ENCODE assay signal across 8 cellular contexts in genomic region chr6:31541658-31542521, GRCh38. TPM values are rescaled to one million over a fixed set of nuclear protein-coding genes. Genes with fewer than 3 reads are reported as not detected.
A peak's percentile ranks its signal among the peaks of the same experiment; 100 is the strongest.
DNase-seq lines count a peak whose midpoint lies in the region; ATAC-seq and TF ChIP-seq lines count a peak whose summit lies in the region.

Gene DDX39B, minus strand, starts transcription at chr6:31542003. Its CDS starts 1,471 bp downstream, at chr6:31540532.

- CTCF ChIA-PET in activated CD4-positive, alpha-beta T cell treated with anti-CD3 and anti-CD28 coated beads, Interleukin-2, amount 10 ng/mL, durations not matched to agents 7 days and 5 days (lab: Charles Lee): interaction anchor here (0.8 to 23.4 kb wide), 18 partner anchors 9 to 412 kb away, joined by 3 to 497 read pairs (median 4); partner anchors contain the start of genes LTB, MCCD1, MICB and NCR3

- no peaks in the 10 kb centered on the region for H3K9me3 Mint-ChIP-seq in activated CD4-positive, alpha-beta T cell treated with anti-CD3 and anti-CD28 coated beads, Interleukin-2, amount 10 ng/mL, durations not matched to agents 7 days and 5 days

- DNase-seq in BE2C (peak; percentile 96), NCI-H526 treated with DMSO at 0.1 percent for 48 hours (lab: John Stamatoyannopoulos, UW) (peak; percentile 95), coronary artery (ENCODE audit: low spot score) (peak; percentile 96), left kidney (ENCODE audit: low read depth, low spot score) (peak; percentile 99)
- peak; percentile 96 for DNase-seq in activated CD4-positive, alpha-beta T cell treated with anti-CD3 and anti-CD28 coated beads, Interleukin-2, amount 10 ng/mL, durations not matched to agents 7 days and 5 days
- DNase-seq in stimulated activated CD4-positive, alpha-beta T cell treated with anti-CD3 and anti-CD28 coated beads, Interleukin-1b, Interleukin-23, amount 100 ng/mL, for 48 hours: peak; percentile 95

- peak within 1 kb of the TSS; percentile 91 to 96 for H3K27ac ChIP-seq in coronary artery

- H3K4me1 ChIP-seq in BE2C: no peaks in the 10 kb centered on the region

- TF ChIP-seq CTCF in BE2C (IDR thresholded peaks at IDR 0.05; ENCODE audit: low read depth, low read length) (no peak), coronary artery (IDR thresholded peaks at IDR 0.05) (no peak)

- peak; percentile 79 for ATAC-seq in GM19324 (IDR thresholded peaks at IDR 0.05; ENCODE audit: low FRiP score, unreplicated experiment)
- peak; percentile 44 for ATAC-seq in HG03469 (IDR thresholded peaks at IDR 0.05; ENCODE audit: unreplicated experiment)

- H3K9me3 ChIP-seq in BE2C: no peaks in the 10 kb centered on the region

- POLR2A ChIA-PET in activated CD4-positive, alpha-beta T cell treated with anti-CD3 and anti-CD28 coated beads, Interleukin-2, amount 10 ng/mL, durations not matched to agents 7 days and 5 days (lab: Charles Lee): interaction anchor here (0.7 to 2.2 kb wide), 5 partner anchors 33 to 636 kb away, joined by 3 to 13 read pairs (median 3); partner anchors contain the start of gene TNF

- peaks cover 54% of the 10 kb centered on the region for H3K4me1 Mint-ChIP-seq in activated CD4-positive, alpha-beta T cell treated with anti-CD3 and anti-CD28 coated beads, Interleukin-2, amount 10 ng/mL, durations not matched to agents 7 days and 5 days

- no peaks in the 10 kb centered on the region for H3K27me3 Mint-ChIP-seq in activated CD4-positive, alpha-beta T cell treated with anti-CD3 and anti-CD28 coated beads, Interleukin-2, amount 10 ng/mL, durations not matched to agents 7 days and 5 days

- peaks cover 40% of the 10 kb centered on the region for H3K36me3 Mint-ChIP-seq in activated CD4-positive, alpha-beta T cell treated with anti-CD3 and anti-CD28 coated beads, Interleukin-2, amount 10 ng/mL, durations not matched to agents 7 days and 5 days (ENCODE audit: low read depth)

- peak within 1 kb of the TSS; percentile 99 for H3K27ac Mint-ChIP-seq in activated CD4-positive, alpha-beta T cell treated with anti-CD3 and anti-CD28 coated beads, Interleukin-2, amount 10 ng/mL, durations not matched to agents 7 days and 5 days

- H3K27me3 ChIP-seq in BE2C: no peaks in the 10 kb centered on the region

- H3K4me3 ChIP-seq in BE2C (ENCODE audit: low read depth, low read length) (peak within 1 kb of the TSS; percentile 90), coronary artery (peak within 1 kb of the TSS; percentile 68)

- H3K4me3 Mint-ChIP-seq in activated CD4-positive, alpha-beta T cell treated with anti-CD3 and anti-CD28 coated beads, Interleukin-2, amount 10 ng/mL, durations not matched to agents 7 days and 5 days: peak within 1 kb of the TSS; percentile 98

- peaks cover 40% of the 10 kb centered on the region for H3K36me3 ChIP-seq in BE2C

RNA-seq across cellular contexts. Expression of gene DDX39B, which starts in this region (rescaled TPM):
- 635 TPM for polyA plus RNA-seq in BE2C (2012; ENCODE audit: insufficient read depth, insufficient read length, low read depth)
- total RNA-seq in activated CD4-positive, alpha-beta T cell treated with anti-CD3 and anti-CD28 coated beads, Interleukin-2, amount 10 ng/mL, durations not matched to agents 7 days and 5 days: 100 to 1,000 TPM; 420 to 442 TPM

Comparison
In these comparisons a context has a peak if more than half of its experiments do, and no peak if none do; other contexts are left out.
1. Peak in every context shown above with its lines: DNase-seq, ATAC-seq, H3K4me3 ChIP-seq and H3K27ac ChIP-seq.